In the genomic region with DNA sequence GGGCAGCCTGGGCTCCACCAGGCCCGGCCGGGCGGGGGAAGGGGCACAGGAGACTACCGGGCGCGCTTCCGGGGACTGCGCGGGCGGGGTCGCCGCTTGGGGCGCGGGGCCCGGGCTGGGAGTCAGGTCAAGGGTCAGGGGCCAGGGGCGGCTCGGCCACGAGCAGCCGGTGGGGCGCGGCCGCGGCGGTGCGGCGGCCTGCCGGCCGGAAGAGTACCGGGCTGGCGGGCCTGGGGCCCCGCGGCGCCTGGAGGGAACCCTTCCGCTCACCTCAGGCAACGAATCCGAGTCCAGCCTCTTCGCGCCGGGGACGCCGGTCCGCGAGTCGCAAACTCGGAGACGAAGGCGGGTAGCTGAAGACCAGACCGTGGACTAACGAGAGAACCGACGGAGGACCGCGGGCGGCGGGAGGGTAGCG, we compare ENCODE assay signal across 8 cellular contexts. TPM values are rescaled to one million over a fixed set of nuclear protein-coding genes. Genes with fewer than 3 reads are reported as not detected.
DNase-seq lines count a peak whose midpoint lies in the region.

No MANE protein-coding gene starts in this region.

- H3F3A ChIP-seq in GM23248 (ENCODE audit: insufficient read depth) = peaks cover 25% of the 10 kb centered on the region

- WGBS in GM23248 (ENCODE audit: low coverage in 1 of 2, low lambda C conversion rate in 2 of 2, missing lambda C conversion rate in 2 of 2), 2 experiments = 0 to 2% methylated on average over 38 to 55 of the region's 56 CpGs

- no peak overlapping the region for H2AFZ ChIP-seq in GM23248

- H3K9me3 ChIP-seq in ES-I3 (ENCODE audit: control insufficient read depth, insufficient read depth, low read length) = no peaks in the 10 kb centered on the region
- H3K9me3 ChIP-seq in GM23248 (ENCODE audit: low read depth) = no peaks in the 10 kb centered on the region
- no peaks in the 10 kb centered on the region for H3K9me3 ChIP-seq in MG63

- H3K9ac ChIP-seq in ES-I3 (ENCODE audit: low read depth, low read length) (peak overlapping the region; percentile 91), GM23248 (peak overlapping the region; percentile 92)

- H3K79me2 ChIP-seq in GM23248 (ENCODE audit: insufficient read depth) = peaks cover 91% of the 10 kb centered on the region

- H3K9me2 ChIP-seq in GM23248 (ENCODE audit: insufficient read depth) = no peaks in the 10 kb centered on the region

- H3K4me2 ChIP-seq in GM23248 (ENCODE audit: unreplicated experiment) = peak overlapping the region; percentile 99

- peaks cover 17% of the 10 kb centered on the region for H3K4me1 ChIP-seq in ES-I3 (ENCODE audit: insufficient read depth, low read length)
- peaks cover 39% of the 10 kb centered on the region for H3K4me1 ChIP-seq in GM23248 (ENCODE audit: insufficient read depth)

- no peak for DNase-seq in GM23248
- DNase-seq in MG63 = peak; percentile 33
- DNase-seq in activated effector memory CD4-positive, alpha-beta T cell treated with anti-CD3 and anti-CD28 coated beads, Interleukin-2, amount 50 U/mL, for 16 hours = peak; percentile 87
- peak in 38 of 42 donors; percentile 28 to 77 (median 54) for DNase-seq in head of caudate nucleus
- peak; percentile 34 for DNase-seq in pons (ENCODE audit: low spot score)
- DNase-seq in midbrain (lab: John Stamatoyannopoulos, UW) = no peak
- no peak for DNase-seq in NCI-H2171 treated with DMSO at 0.1 percent for 48 hours (lab: John Stamatoyannopoulos, UW)

- intact Hi-C loops in head of caudate nucleus (cut with DNase I) = loop anchor here (10.0 kb wide), 2 partner anchors 67 to 387 kb away; partner anchors contain the start of genes IMPDH2, NDUFAF3 and USP4

- H3K4me3 ChIP-seq in GM23248 (peak overlapping the region; percentile 83), MG63 (peak overlapping the region; percentile 73)

- no peaks in the 10 kb centered on the region for H3K27me3 ChIP-seq in GM23248 (replicated peaks; ENCODE audit: insufficient read depth)
- H3K27me3 ChIP-seq in MG63 = no peaks in the 10 kb centered on the region

- in situ Hi-C loops in GM23248 (cut with MboI) = no loop called here

- H3K36me3 ChIP-seq in ES-I3 (ENCODE audit: insufficient read depth, low read length) (no peaks in the 10 kb centered on the region; the same call in 1 of the 2 replicates), GM23248 (ENCODE audit: low read depth) (no peaks in the 10 kb centered on the region; the same call in 1 of the 2 replicates), MG63 (peaks cover 16% of the 10 kb centered on the region)

- H4K20me1 ChIP-seq in GM23248 (ENCODE audit: insufficient read depth) = peaks cover 30% of the 10 kb centered on the region

- peak overlapping the region; percentile 84 for H3K27ac ChIP-seq in GM23248

RNA-seq across cellular contexts. Expression of gene RHOA, which starts 0.2 kb away (rescaled TPM):
- 781 and 915 TPM in 2 replicates for total RNA-seq in GM23248 (2014; rRNA removed; shearing (Covaris generic))
- 996 and 1,025 TPM in 2 replicates for polyA plus RNA-seq in GM23248 (2016; fragmentation: Nextera tagmentation; extraction: Ambion mirVana)
- 495 and 617 TPM in 2 replicates for total RNA-seq in MG63 (2014; rRNA removed; shearing (Covaris generic); ENCODE audit: low replicate concordance)

RNA-seq across cellular contexts. Expression of gene TCTA, which starts 0.7 kb away (rescaled TPM):
- total RNA-seq in GM23248 (2014; rRNA removed; shearing (Covaris generic)) = 34.0 and 55.7 TPM in 2 replicates
- 52.2 and 55.0 TPM in 2 replicates for polyA plus RNA-seq in GM23248 (2016; fragmentation: Nextera tagmentation; extraction: Ambion mirVana)
- 22.3 and 22.6 TPM in 2 replicates for total RNA-seq in MG63 (2014; rRNA removed; shearing (Covaris generic); ENCODE audit: low replicate concordance)

RNA-seq across cellular contexts. Expression of gene AMT, which starts 10.7 kb away (rescaled TPM):
- total RNA-seq in GM23248 (2014; rRNA removed; shearing (Covaris generic)) = 1.6 and 5.8 TPM in 2 replicates
- polyA plus RNA-seq in GM23248 (2016; fragmentation: Nextera tagmentation; extraction: Ambion mirVana) = 1.5 and 1.7 TPM in 2 replicates
- 1.2 TPM in 1 of 2 replicates, not detected in the other for total RNA-seq in MG63 (2014; rRNA removed; shearing (Covaris generic); ENCODE audit: low replicate concordance)

RNA-seq across cellular contexts. Expression of gene NICN1, which starts 17.6 kb away (rescaled TPM):
- 10.9 and 18.7 TPM in 2 replicates for total RNA-seq in GM23248 (2014; rRNA removed; shearing (Covaris generic))
- 10.5 and 12.5 TPM in 2 replicates for polyA plus RNA-seq in GM23248 (2016; fragmentation: Nextera tagmentation; extraction: Ambion mirVana)
- 13.9 and 19.9 TPM in 2 replicates for total RNA-seq in MG63 (2014; rRNA removed; shearing (Covaris generic); ENCODE audit: low replicate concordance)

RNA-seq across cellular contexts. Expression of gene GPX1, which starts 53.4 kb away (rescaled TPM):
- total RNA-seq in GM23248 (2014; rRNA removed; shearing (Covaris generic)) = 201 and 229 TPM in 2 replicates
- polyA plus RNA-seq in GM23248 (2016; fragmentation: Nextera tagmentation; extraction: Ambion mirVana) = 446 and 454 TPM in 2 replicates
- total RNA-seq in MG63 (2014; rRNA removed; shearing (Covaris generic); ENCODE audit: low replicate concordance) = 74.0 and 247 TPM in 2 replicates

Comparison
In these comparisons a context has a peak if more than half of its experiments do, and no peak if none do; other contexts are left out.
1. DNase-seq: peak in MG63 (single experiment), activated effector memory CD4-positive, alpha-beta T cell treated with anti-CD3 and anti-CD28 coated beads, Interleukin-2, amount 50 U/mL, for 16 hours (single experiment), head of caudate nucleus (38 of 42) and pons (single experiment); none in GM23248 (single experiment), midbrain (single experiment) and NCI-H2171 treated with DMSO at 0.1 percent for 48 hours (single experiment).